ENCODE assay signal across 8 cellular contexts in the genomic region with DNA sequence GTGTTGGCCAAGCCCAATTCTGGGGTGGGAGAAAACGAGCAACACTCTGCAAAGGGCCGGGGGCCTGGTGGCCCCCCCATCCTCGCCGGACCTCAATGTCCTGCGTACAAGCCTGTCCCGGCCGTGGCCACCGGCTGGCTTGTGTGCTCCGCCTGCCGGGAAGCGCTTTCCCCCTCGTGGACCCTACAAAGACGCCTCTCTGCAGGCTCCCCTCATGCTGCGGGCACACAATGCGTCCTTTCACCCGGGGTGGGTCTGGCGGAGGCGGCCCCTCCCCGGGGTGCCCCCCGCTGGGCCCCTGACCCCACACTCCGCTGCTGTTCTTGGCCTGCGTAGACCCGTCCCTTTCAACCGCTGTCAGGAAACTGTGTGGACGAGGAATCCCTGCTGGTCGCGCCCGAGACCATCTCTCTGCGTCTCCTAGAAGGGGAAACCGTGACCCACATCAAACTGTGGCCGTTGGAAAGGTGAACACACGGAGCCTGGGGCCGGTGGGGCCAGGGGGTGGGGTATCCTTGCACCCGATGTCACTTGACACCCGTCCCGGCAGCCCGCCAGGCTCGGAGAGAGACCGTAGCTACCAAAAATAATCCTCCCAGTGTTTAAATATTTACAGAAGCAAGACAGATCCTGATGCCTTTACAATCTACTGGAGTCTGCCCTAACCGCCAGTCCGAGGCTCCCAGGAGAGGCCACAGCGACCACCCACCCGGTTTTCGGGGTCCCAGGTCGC. TPM values are rescaled to one million over a fixed set of nuclear protein-coding genes. Genes with fewer than 3 reads are reported as not detected.
DNase-seq lines count a peak whose midpoint lies in the region; ATAC-seq and TF ChIP-seq lines count a peak whose summit lies in the region.

No MANE protein-coding gene starts in this region.

- intact Hi-C loops in activated T-helper 2 cell treated with anti-CD3 and anti-CD28 coated beads, Interferon-gamma antibody, Interleukin-2, Interleukin-4, amounts not matched to agents 10 μg/mL and 5 μg/mL and 100 μg/mL, durations not matched to agents 14 hours and 24 hours and 36 hours (cut with micrococcal nuclease) = loop anchor here (5.0 to 10.0 kb wide), 3 partner anchors 150 to 247 kb away; a partner anchor contains a TSS
- intact Hi-C loops in testis (cut with DNase I; ENCODE audit: low total_unique reads) = no loop called here

- in situ Hi-C loops in KBM-7 (cut with MboI; ENCODE audit: low pct_unique_long_range_greater_than_20kb, low sequenced_read_pairs) = no loop called here

- H3K4me1 ChIP-seq in testis = peaks cover 54% of the 10 kb centered on the region

- no peaks in the 10 kb centered on the region for H3K36me3 Mint-ChIP-seq in activated T-helper 2 cell treated with anti-CD3 and anti-CD28 coated beads, Interferon-gamma antibody, Interleukin-2, Interleukin-4, amounts not matched to agents 10 μg/mL and 5 μg/mL and 100 μg/mL, durations not matched to agents 14 hours and 24 hours and 36 hours (ENCODE audit: low read depth)

- no peaks in the 10 kb centered on the region for H3K9me3 ChIP-seq in iPS-18c (ENCODE audit: control insufficient read depth, insufficient read depth, low read length)
- H3K9me3 ChIP-seq in testis = no peaks in the 10 kb centered on the region

- 12 to 17% methylated on average over 24 to 45 of the region's 45 CpGs for WGBS in testis, 2 donors

- H3K4me1 Mint-ChIP-seq in activated T-helper 2 cell treated with anti-CD3 and anti-CD28 coated beads, Interferon-gamma antibody, Interleukin-2, Interleukin-4, amounts not matched to agents 10 μg/mL and 5 μg/mL and 100 μg/mL, durations not matched to agents 14 hours and 24 hours and 36 hours (ENCODE audit: low read depth) = peaks cover 31% of the 10 kb centered on the region

- no peak for TF ChIP-seq CTCF in AG09309 (IDR thresholded peaks at IDR 0.05; ENCODE audit: control insufficient read depth, insufficient read depth, low read depth, low read length, missing control alignments)
- no peak for TF ChIP-seq CTCF in testis (IDR thresholded peaks at IDR 0.05)

- H3K27ac Mint-ChIP-seq in activated T-helper 2 cell treated with anti-CD3 and anti-CD28 coated beads, Interferon-gamma antibody, Interleukin-2, Interleukin-4, amounts not matched to agents 10 μg/mL and 5 μg/mL and 100 μg/mL, durations not matched to agents 14 hours and 24 hours and 36 hours = peak overlapping the region; percentile 18

- no peak for TF ChIP-seq POLR2A in testis (IDR thresholded peaks at IDR 0.05)

- peak; percentile 6; the same call in 1 of the 2 replicates for TF ChIP-seq EP300 in Ishikawa (IDR thresholded peaks at IDR 0.05; ENCODE audit: borderline replicate concordance)

- H3K27ac ChIP-seq in testis = peak overlapping the region; percentile 2 to 45

- no peaks in the 10 kb centered on the region for H3K36me3 ChIP-seq in testis (ENCODE audit: low read depth, missing control alignments)

- peak overlapping the region; percentile 63 for H3K4me3 Mint-ChIP-seq in activated T-helper 2 cell treated with anti-CD3 and anti-CD28 coated beads, Interferon-gamma antibody, Interleukin-2, Interleukin-4, amounts not matched to agents 10 μg/mL and 5 μg/mL and 100 μg/mL, durations not matched to agents 14 hours and 24 hours and 36 hours (ENCODE audit: low read depth)

- no peaks in the 10 kb centered on the region for H3K9me3 Mint-ChIP-seq in activated T-helper 2 cell treated with anti-CD3 and anti-CD28 coated beads, Interferon-gamma antibody, Interleukin-2, Interleukin-4, amounts not matched to agents 10 μg/mL and 5 μg/mL and 100 μg/mL, durations not matched to agents 14 hours and 24 hours and 36 hours

- peak overlapping the region; percentile 57 for H3K4me3 ChIP-seq in AG09309 (ENCODE audit: control insufficient read depth, low read depth, low read length)
- peak overlapping the region; percentile 11 for H3K4me3 ChIP-seq in iPS-18c (ENCODE audit: insufficient read depth, low read depth, low read length)
- H3K4me3 ChIP-seq in testis = peak overlapping the region; percentile 43 to 54

- H3K27me3 Mint-ChIP-seq in activated T-helper 2 cell treated with anti-CD3 and anti-CD28 coated beads, Interferon-gamma antibody, Interleukin-2, Interleukin-4, amounts not matched to agents 10 μg/mL and 5 μg/mL and 100 μg/mL, durations not matched to agents 14 hours and 24 hours and 36 hours (ENCODE audit: low read depth) = peaks cover 5% of the 10 kb centered on the region

- DNase-seq in AG09309 (ENCODE audit: low read depth) = no peak
- DNase-seq in activated T-helper 2 cell treated with anti-CD3 and anti-CD28 coated beads, Interferon-gamma antibody, Interleukin-2, Interleukin-4, amounts not matched to agents 10 μg/mL and 5 μg/mL and 100 μg/mL, durations not matched to agents 14 hours and 24 hours and 36 hours (ENCODE audit: low spot score) = no peak
- DNase-seq in testis = no peak
- no peak for DNase-seq in activated effector memory CD4-positive, alpha-beta T cell treated with anti-CD3 and anti-CD28 coated beads, Interleukin-2, amount 50 U/mL, for 16 hours
- no peak for DNase-seq in KBM-7

- no peak for TF ChIP-seq RAD21 in Ishikawa (IDR thresholded peaks at IDR 0.05; ENCODE audit: low read depth)

- H3K27me3 ChIP-seq in testis = no peaks in the 10 kb centered on the region

- no peak for ATAC-seq in HG03280 (IDR thresholded peaks at IDR 0.05; ENCODE audit: unreplicated experiment)

TF ChIP-seq in Ishikawa, 13 proteins besides CTCF, POLR2A, EP300 and RAD21:
- TF ChIP-seq NFIC (IDR thresholded peaks at IDR 0.05) (no peak), ZBTB7A (IDR thresholded peaks at IDR 0.05; ENCODE audit: low read depth) (peak; percentile 83; the same call in 1 of the 2 replicates)
- TF ChIP-seq, protein P1, sequence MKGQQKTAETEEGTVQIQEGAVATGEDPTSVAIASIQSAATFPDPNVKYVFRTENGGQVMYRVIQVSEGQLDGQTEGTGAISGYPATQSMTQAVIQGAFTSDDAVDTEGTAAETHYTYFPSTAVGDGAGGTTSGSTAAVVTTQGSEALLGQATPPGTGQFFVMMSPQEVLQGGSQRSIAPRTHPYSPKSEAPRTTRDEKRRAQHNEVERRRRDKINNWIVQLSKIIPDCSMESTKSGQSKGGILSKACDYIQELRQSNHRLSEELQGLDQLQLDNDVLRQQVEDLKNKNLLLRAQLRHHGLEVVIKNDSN (IDR thresholded peaks at IDR 0.05) = no peak
- TF ChIP-seq, protein P2, sequence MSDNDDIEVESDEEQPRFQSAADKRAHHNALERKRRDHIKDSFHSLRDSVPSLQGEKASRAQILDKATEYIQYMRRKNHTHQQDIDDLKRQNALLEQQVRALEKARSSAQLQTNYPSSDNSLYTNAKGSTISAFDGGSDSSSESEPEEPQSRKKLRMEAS (IDR thresholded peaks at IDR 0.05) = peak; percentile 11; the same call in 1 of the 2 replicates

RNA-seq across cellular contexts. Expression of a gene that starts 43.6 kb away (rescaled TPM):
- total RNA-seq in activated T-helper 2 cell treated with anti-CD3 and anti-CD28 coated beads, Interferon-gamma antibody, Interleukin-2, Interleukin-4, amounts not matched to agents 10 μg/mL and 5 μg/mL and 100 μg/mL, durations not matched to agents 14 hours and 24 hours and 36 hours = 1.4 and 2.0 TPM in 2 replicates
- total RNA-seq in testis = 10 to 100 TPM; 11.0 to 16.0 TPM
- 11.7 TPM for polyA plus RNA-seq in testis (ENCODE audit: insufficient read depth, low read depth, low replicate concordance)

RNA-seq across cellular contexts. Expression of a gene that starts 44.4 kb away (rescaled TPM):
- 0.18 TPM in 1 of 2 replicates, not detected in the other for total RNA-seq in activated T-helper 2 cell treated with anti-CD3 and anti-CD28 coated beads, Interferon-gamma antibody, Interleukin-2, Interleukin-4, amounts not matched to agents 10 μg/mL and 5 μg/mL and 100 μg/mL, durations not matched to agents 14 hours and 24 hours and 36 hours
- 10 to 100 TPM; 26.7 to 43.6 TPM for total RNA-seq in testis
- polyA plus RNA-seq in testis (ENCODE audit: insufficient read depth, low read depth, low replicate concordance) = 38.6 TPM

Comparison
In these comparisons a context has a peak if more than half of its experiments do, and no peak if none do; other contexts are left out.
1. RNA of a gene that starts 44.4 kb away (total RNA-seq): 26.7 to 43.6 TPM in testis; 0.18 TPM in activated T-helper 2 cell treated with anti-CD3 and anti-CD28 coated beads, Interferon-gamma antibody, Interleukin-2, Interleukin-4, amounts not matched to agents 10 μg/mL and 5 μg/mL and 100 μg/mL, durations not matched to agents 14 hours and 24 hours and 36 hours; every median in the first group is over 10 times any median in the second.
2. Peak in every context shown above with its lines, with median percentiles within 50 percentile points of each other: H3K4me3 ChIP-seq.